1 cellular context compared by ENCODE assay signal in genomic region chr16:11797166-11797956, GRCh38.
TF ChIP-seq lines count a peak whose summit lies in the region.

Gene ZC3H7A (minus strand): TSS chr16:11797258. CDS start chr16:11782354, 14,904 bp downstream.

TF ChIP-seq in HepG2, 621 proteins besides CTCF, POLR2A, EP300 and RAD21 (continued from another document and continues in another):
- TF ChIP-seq, protein P1, sequence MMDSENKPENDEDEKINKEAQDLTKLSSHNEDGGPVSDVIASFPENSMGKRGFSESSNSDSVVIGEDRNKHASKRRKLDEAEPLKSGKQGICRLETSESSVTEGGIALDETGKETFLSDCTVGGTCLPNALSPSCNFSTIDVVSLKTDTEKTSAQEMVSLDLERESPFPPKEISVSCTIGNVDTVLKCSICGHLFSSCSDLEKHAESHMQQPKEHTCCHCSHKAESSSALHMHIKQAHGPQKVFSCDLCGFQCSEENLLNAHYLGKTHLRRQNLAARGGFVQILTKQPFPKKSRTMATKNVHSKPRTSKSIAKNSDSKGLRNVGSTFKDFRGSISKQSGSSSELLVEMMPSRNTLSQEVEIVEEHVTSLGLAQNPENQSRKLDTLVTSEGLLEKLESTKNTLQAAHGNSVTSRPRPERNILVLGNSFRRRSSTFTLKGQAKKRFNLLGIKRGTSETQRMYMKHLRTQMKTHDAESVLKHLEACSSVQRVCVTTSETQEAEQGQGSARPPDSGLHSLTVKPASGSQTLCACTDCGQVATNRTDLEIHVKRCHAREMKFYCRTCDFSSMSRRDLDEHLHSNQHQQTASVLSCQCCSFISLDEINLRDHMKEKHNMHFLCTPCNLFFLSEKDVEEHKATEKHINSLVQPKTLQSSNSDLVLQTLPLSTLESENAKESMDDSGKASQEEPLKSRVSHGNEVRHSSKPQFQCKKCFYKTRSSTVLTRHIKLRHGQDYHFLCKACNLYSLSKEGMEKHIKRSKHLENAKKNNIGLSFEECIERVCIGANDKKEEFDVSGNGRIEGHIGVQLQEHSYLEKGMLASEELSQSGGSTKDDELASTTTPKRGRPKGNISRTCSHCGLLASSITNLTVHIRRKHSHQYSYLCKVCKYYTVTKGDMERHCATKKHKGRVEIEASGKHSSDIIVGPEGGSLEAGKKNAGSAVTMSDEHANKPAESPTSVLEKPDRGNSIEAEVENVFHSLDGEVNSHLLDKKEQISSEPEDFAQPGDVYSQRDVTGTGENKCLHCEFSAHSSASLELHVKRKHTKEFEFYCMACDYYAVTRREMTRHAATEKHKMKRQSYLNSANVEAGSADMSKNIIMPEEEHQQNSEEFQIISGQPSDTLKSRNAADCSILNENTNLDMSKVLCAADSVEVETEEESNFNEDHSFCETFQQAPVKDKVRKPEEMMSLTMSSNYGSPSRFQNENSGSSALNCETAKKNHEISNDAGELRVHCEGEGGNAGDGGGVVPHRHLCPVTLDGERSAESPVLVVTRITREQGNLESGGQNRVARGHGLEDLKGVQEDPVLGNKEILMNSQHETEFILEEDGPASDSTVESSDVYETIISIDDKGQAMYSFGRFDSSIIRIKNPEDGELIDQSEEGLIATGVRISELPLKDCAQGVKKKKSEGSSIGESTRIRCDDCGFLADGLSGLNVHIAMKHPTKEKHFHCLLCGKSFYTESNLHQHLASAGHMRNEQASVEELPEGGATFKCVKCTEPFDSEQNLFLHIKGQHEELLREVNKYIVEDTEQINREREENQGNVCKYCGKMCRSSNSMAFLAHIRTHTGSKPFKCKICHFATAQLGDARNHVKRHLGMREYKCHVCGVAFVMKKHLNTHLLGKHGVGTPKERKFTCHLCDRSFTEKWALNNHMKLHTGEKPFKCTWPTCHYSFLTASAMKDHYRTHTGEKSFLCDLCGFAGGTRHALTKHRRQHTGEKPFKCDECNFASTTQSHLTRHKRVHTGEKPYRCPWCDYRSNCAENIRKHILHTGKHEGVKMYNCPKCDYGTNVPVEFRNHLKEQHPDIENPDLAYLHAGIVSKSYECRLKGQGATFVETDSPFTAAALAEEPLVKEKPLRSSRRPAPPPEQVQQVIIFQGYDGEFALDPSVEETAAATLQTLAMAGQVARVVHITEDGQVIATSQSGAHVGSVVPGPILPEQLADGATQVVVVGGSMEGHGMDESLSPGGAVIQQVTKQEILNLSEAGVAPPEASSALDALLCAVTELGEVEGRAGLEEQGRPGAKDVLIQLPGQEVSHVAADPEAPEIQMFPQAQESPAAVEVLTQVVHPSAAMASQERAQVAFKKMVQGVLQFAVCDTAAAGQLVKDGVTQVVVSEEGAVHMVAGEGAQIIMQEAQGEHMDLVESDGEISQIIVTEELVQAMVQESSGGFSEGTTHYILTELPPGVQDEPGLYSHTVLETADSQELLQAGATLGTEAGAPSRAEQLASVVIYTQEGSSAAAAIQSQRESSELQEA (CRISPR knock-in tag; IDR thresholded peaks at IDR 0.05; ENCODE audit: not compliant biosample characterization): peak; percentile 97
- TF ChIP-seq NFE2 (CRISPR knock-in tag; IDR thresholded peaks at IDR 0.05): no peak; the same call in none of the 2 replicates
- TF ChIP-seq SP140L (CRISPR knock-in tag; IDR thresholded peaks at IDR 0.05; ENCODE audit: borderline replicate concordance): peak; percentile 98; the same call in 1 of the 2 replicates
- peak; percentile 97 for TF ChIP-seq KDM3A (CRISPR knock-in tag; IDR thresholded peaks at IDR 0.05; ENCODE audit: low read depth)
- peak; percentile 91; the same call in 1 of the 2 replicates for TF ChIP-seq ZNF124 (CRISPR knock-in tag; IDR thresholded peaks at IDR 0.05)
- TF ChIP-seq, protein P2, sequence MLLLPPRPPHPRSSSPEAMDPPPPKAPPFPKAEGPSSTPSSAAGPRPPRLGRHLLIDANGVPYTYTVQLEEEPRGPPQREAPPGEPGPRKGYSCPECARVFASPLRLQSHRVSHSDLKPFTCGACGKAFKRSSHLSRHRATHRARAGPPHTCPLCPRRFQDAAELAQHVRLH (CRISPR knock-in tag; IDR thresholded peaks at IDR 0.05; ENCODE audit: borderline replicate concordance, low read depth): peak; percentile 96; the same call in 1 of the 2 replicates
- peak; percentile 94; the same call in 1 of the 2 replicates for TF ChIP-seq ZFP41 (CRISPR knock-in tag; IDR thresholded peaks at IDR 0.05; ENCODE audit: borderline replicate concordance)
- TF ChIP-seq DR1 (CRISPR knock-in tag; IDR thresholded peaks at IDR 0.05): peak; percentile 100
- TF ChIP-seq, protein P3, sequence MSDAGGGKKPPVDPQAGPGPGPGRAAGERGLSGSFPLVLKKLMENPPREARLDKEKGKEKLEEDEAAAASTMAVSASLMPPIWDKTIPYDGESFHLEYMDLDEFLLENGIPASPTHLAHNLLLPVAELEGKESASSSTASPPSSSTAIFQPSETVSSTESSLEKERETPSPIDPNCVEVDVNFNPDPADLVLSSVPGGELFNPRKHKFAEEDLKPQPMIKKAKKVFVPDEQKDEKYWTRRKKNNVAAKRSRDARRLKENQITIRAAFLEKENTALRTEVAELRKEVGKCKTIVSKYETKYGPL (CRISPR knock-in tag; IDR thresholded peaks at IDR 0.05): no peak; the same call in 1 of the 2 replicates
- TF ChIP-seq, protein P4, sequence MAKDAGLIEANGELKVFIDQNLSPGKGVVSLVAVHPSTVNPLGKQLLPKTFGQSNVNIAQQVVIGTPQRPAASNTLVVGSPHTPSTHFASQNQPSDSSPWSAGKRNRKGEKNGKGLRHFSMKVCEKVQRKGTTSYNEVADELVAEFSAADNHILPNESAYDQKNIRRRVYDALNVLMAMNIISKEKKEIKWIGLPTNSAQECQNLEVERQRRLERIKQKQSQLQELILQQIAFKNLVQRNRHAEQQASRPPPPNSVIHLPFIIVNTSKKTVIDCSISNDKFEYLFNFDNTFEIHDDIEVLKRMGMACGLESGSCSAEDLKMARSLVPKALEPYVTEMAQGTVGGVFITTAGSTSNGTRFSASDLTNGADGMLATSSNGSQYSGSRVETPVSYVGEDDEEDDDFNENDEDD (CRISPR knock-in tag; IDR thresholded peaks at IDR 0.05; ENCODE audit: borderline replicate concordance): peak; percentile 88
- peak; percentile 97 for TF ChIP-seq KMT2A (CRISPR knock-in tag; IDR thresholded peaks at IDR 0.05)
- TF ChIP-seq ZNF30 (CRISPR knock-in tag; IDR thresholded peaks at IDR 0.05): 0 out of 2 replicates have a peak, but pooled peaks have one; percentile 32
- TF ChIP-seq GMEB2 (CRISPR knock-in tag; IDR thresholded peaks at IDR 0.05; ENCODE audit: low read depth): peak; percentile 58
- TF ChIP-seq, protein P5, sequence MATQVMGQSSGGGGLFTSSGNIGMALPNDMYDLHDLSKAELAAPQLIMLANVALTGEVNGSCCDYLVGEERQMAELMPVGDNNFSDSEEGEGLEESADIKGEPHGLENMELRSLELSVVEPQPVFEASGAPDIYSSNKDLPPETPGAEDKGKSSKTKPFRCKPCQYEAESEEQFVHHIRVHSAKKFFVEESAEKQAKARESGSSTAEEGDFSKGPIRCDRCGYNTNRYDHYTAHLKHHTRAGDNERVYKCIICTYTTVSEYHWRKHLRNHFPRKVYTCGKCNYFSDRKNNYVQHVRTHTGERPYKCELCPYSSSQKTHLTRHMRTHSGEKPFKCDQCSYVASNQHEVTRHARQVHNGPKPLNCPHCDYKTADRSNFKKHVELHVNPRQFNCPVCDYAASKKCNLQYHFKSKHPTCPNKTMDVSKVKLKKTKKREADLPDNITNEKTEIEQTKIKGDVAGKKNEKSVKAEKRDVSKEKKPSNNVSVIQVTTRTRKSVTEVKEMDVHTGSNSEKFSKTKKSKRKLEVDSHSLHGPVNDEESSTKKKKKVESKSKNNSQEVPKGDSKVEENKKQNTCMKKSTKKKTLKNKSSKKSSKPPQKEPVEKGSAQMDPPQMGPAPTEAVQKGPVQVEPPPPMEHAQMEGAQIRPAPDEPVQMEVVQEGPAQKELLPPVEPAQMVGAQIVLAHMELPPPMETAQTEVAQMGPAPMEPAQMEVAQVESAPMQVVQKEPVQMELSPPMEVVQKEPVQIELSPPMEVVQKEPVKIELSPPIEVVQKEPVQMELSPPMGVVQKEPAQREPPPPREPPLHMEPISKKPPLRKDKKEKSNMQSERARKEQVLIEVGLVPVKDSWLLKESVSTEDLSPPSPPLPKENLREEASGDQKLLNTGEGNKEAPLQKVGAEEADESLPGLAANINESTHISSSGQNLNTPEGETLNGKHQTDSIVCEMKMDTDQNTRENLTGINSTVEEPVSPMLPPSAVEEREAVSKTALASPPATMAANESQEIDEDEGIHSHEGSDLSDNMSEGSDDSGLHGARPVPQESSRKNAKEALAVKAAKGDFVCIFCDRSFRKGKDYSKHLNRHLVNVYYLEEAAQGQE (IDR thresholded peaks at IDR 0.05; ENCODE audit: borderline replicate concordance in 1 of 2, low read depth in 1 of 2, low read length in 2 of 2): peak in 1 of 2 experiments; percentile 82; a peak in 2 of 4 replicates
- TF ChIP-seq THAP11 (CRISPR knock-in tag; IDR thresholded peaks at IDR 0.05): no peak; the same call in none of the 2 replicates
- TF ChIP-seq, protein P6, sequence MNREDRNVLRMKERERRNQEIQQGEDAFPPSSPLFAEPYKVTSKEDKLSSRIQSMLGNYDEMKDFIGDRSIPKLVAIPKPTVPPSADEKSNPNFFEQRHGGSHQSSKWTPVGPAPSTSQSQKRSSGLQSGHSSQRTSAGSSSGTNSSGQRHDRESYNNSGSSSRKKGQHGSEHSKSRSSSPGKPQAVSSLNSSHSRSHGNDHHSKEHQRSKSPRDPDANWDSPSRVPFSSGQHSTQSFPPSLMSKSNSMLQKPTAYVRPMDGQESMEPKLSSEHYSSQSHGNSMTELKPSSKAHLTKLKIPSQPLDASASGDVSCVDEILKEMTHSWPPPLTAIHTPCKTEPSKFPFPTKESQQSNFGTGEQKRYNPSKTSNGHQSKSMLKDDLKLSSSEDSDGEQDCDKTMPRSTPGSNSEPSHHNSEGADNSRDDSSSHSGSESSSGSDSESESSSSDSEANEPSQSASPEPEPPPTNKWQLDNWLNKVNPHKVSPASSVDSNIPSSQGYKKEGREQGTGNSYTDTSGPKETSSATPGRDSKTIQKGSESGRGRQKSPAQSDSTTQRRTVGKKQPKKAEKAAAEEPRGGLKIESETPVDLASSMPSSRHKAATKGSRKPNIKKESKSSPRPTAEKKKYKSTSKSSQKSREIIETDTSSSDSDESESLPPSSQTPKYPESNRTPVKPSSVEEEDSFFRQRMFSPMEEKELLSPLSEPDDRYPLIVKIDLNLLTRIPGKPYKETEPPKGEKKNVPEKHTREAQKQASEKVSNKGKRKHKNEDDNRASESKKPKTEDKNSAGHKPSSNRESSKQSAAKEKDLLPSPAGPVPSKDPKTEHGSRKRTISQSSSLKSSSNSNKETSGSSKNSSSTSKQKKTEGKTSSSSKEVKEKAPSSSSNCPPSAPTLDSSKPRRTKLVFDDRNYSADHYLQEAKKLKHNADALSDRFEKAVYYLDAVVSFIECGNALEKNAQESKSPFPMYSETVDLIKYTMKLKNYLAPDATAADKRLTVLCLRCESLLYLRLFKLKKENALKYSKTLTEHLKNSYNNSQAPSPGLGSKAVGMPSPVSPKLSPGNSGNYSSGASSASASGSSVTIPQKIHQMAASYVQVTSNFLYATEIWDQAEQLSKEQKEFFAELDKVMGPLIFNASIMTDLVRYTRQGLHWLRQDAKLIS (CRISPR knock-in tag; IDR thresholded peaks at IDR 0.05): peak; percentile 89
- TF ChIP-seq ZNF260 (CRISPR knock-in tag; IDR thresholded peaks at IDR 0.05; ENCODE audit: borderline replicate concordance, low read depth): no peak
- TF ChIP-seq ZNF850 (CRISPR knock-in tag; conservative IDR thresholded peaks at IDR 0.05): peak; percentile 86; the same call in 1 of the 2 replicates
- no peak for TF ChIP-seq GABPA (IDR thresholded peaks at IDR 0.05; ENCODE audit: low read depth, low read length)
- peak; percentile 35; the same call in 1 of the 2 replicates for TF ChIP-seq GABPA (CRISPR knock-in tag; IDR thresholded peaks at IDR 0.05; ENCODE audit: low read depth)
- peak; percentile 85 for TF ChIP-seq ASH2L (IDR thresholded peaks at IDR 0.05; ENCODE audit: insufficient read length, low read depth, low read length)
- TF ChIP-seq MBNL3 (CRISPR knock-in tag; conservative IDR thresholded peaks at IDR 0.05): no peak
- TF ChIP-seq, protein P7, sequence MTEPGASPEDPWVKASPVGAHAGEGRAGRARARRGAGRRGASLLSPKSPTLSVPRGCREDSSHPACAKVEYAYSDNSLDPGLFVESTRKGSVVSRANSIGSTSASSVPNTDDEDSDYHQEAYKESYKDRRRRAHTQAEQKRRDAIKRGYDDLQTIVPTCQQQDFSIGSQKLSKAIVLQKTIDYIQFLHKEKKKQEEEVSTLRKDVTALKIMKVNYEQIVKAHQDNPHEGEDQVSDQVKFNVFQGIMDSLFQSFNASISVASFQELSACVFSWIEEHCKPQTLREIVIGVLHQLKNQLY (CRISPR knock-in tag; IDR thresholded peaks at IDR 0.05): peak; percentile 46; the same call in 1 of the 2 replicates
- peak; percentile 51 for TF ChIP-seq KDM5A (IDR thresholded peaks at IDR 0.05; ENCODE audit: borderline replicate concordance, low read length)
- peak; percentile 99 for TF ChIP-seq ZNF224 (CRISPR knock-in tag; IDR thresholded peaks at IDR 0.05)
- TF ChIP-seq HCFC1 (IDR thresholded peaks at IDR 0.05; ENCODE audit: low read depth, low read length): peak; percentile 12; the same call in 1 of the 2 replicates
- peak; percentile 91 for TF ChIP-seq CREB1 (IDR thresholded peaks at IDR 0.05)
- peak; percentile 87 for TF ChIP-seq CREB1 (CRISPR knock-in tag; IDR thresholded peaks at IDR 0.05)
- peak; percentile 98 for TF ChIP-seq KLF11 (CRISPR knock-in tag; IDR thresholded peaks at IDR 0.05)
- TF ChIP-seq GLMP (CRISPR knock-in tag; IDR thresholded peaks at IDR 0.05; ENCODE audit: borderline replicate concordance): no peak
- TF ChIP-seq PPARG (CRISPR knock-in tag; conservative IDR thresholded peaks at IDR 0.05): peak; percentile 82; the same call in 1 of the 2 replicates
